In genomic region chr9:103902263-103902662, GRCh38 we compare ENCODE assay signal across 18 cellular contexts.
"Had no signal": no experiment of that assay in that cellular context is flagged by ENCODE, and none has a peak within 500 bp of the region (broad histone marks: within the 10 kb centered on the region; RNA-seq: fewer than 3 reads in every experiment).

No MANE protein-coding gene starts in this region.

- ATAC-seq: foreskin keratinocyte; left ventricle myocardium superior; mucosa of descending colon; naive thymus-derived CD4-positive, alpha-beta T cell; stimulated activated naive B cell treated with anti-CD40 and anti-IgM and Interleukin-4, amounts not matched to agents 10 μg/mL and 1 μg/mL and 100 μg/mL, for 72 hours had no signal

- H3K36me3 Mint-ChIP-seq: memory B cell; naive thymus-derived CD4-positive, alpha-beta T cell; stimulated activated naive B cell treated with anti-CD40 and anti-IgM and Interleukin-4, amounts not matched to agents 10 μg/mL and 1 μg/mL and 100 μg/mL, for 72 hours had no signal

- H3K27ac ChIP-seq: ascending aorta, breast epithelium, foreskin keratinocyte, thyroid gland had no signal

- H3K4me1 Mint-ChIP-seq: memory B cell; naive thymus-derived CD4-positive, alpha-beta T cell; stimulated activated naive B cell treated with anti-CD40 and anti-IgM and Interleukin-4, amounts not matched to agents 10 μg/mL and 1 μg/mL and 100 μg/mL, for 72 hours had no signal

- H3K36me3 ChIP-seq: ascending aorta, breast epithelium, thyroid gland had no signal

- H3K27ac Mint-ChIP-seq: activated naive CD4-positive, alpha-beta T cell treated with anti-CD3 and anti-CD28 coated beads for 36 hours; activated T-helper 2 cell treated with anti-CD3 and anti-CD28 coated beads, Interferon-gamma antibody, Interleukin-2, Interleukin-4, amounts not matched to agents 10 μg/mL and 5 μg/mL and 100 μg/mL, durations not matched to agents 14 hours and 24 hours and 36 hours; memory B cell; naive thymus-derived CD4-positive, alpha-beta T cell; stimulated activated naive B cell treated with anti-CD40 and anti-IgM and Interleukin-4, amounts not matched to agents 10 μg/mL and 1 μg/mL and 100 μg/mL, for 72 hours had no signal

- H3K27me3 Mint-ChIP-seq: memory B cell; stimulated activated naive B cell treated with anti-CD40 and anti-IgM and Interleukin-4, amounts not matched to agents 10 μg/mL and 1 μg/mL and 100 μg/mL, for 72 hours had no signal

- H3K4me3 ChIP-seq: ascending aorta, breast epithelium, mucosa of descending colon, thyroid gland had no signal

- DNase-seq: activated CD4-positive, alpha-beta T cell treated with anti-CD3 and anti-CD28 coated beads for 1 hour; activated CD4-positive, alpha-beta T cell treated with anti-CD3 and anti-CD28 coated beads, Interleukin-2, amount 50 U/mL, for 4 hours; activated naive CD4-positive, alpha-beta T cell treated with anti-CD3 and anti-CD28 coated beads for 36 hours; activated T-cell treated with anti-CD3 and anti-CD28 coated beads, Interleukin-2, amount 50 U/mL, for 1 hour; cerebellar nuclear complex; effector memory CD4-positive, alpha-beta T cell; foreskin keratinocyte; kidney glomerular epithelial cell; left ventricle myocardium superior; mucosa of descending colon; naive thymus-derived CD4-positive, alpha-beta T cell; stimulated activated CD4-positive, alpha-beta T cell treated with anti-CD3 and anti-CD28 coated beads, Interleukin-12 subunit alpha, Interleukin-12 subunit beta, amount 100 ng/mL, for 4 hours; stimulated activated naive B cell treated with anti-CD40 and anti-IgM and Interleukin-4, amounts not matched to agents 10 μg/mL and 1 μg/mL and 100 μg/mL, for 72 hours; thyroid gland had no signal

- H3K4me1 ChIP-seq: ascending aorta, breast epithelium, foreskin keratinocyte, thyroid gland had no signal

- H3K9me3 Mint-ChIP-seq: activated naive CD4-positive, alpha-beta T cell treated with anti-CD3 and anti-CD28 coated beads for 36 hours; activated T-helper 2 cell treated with anti-CD3 and anti-CD28 coated beads, Interferon-gamma antibody, Interleukin-2, Interleukin-4, amounts not matched to agents 10 μg/mL and 5 μg/mL and 100 μg/mL, durations not matched to agents 14 hours and 24 hours and 36 hours; memory B cell; naive thymus-derived CD4-positive, alpha-beta T cell had no signal

- H3K4me3 Mint-ChIP-seq: activated naive CD4-positive, alpha-beta T cell treated with anti-CD3 and anti-CD28 coated beads for 36 hours; memory B cell; naive thymus-derived CD4-positive, alpha-beta T cell; stimulated activated naive B cell treated with anti-CD40 and anti-IgM and Interleukin-4, amounts not matched to agents 10 μg/mL and 1 μg/mL and 100 μg/mL, for 72 hours had no signal

- H3K27me3 ChIP-seq: ascending aorta, breast epithelium, foreskin keratinocyte, thyroid gland had no signal

- H3K9me3 ChIP-seq: ascending aorta, breast epithelium, mucosa of descending colon, thyroid gland had no signal
